In genomic region chr16:50303041-50303604, GRCh38 we compare ENCODE assay signal across 1 cellular context.
TF ChIP-seq lines count a peak whose summit lies in the region.

No MANE protein-coding gene starts in this region.

TF ChIP-seq in IMR-90, 13 proteins besides CTCF, POLR2A, EP300 and RAD21 (continued from another document):
- TF ChIP-seq USF2 (IDR thresholded peaks at IDR 0.05; ENCODE audit: low read depth, low read length) (no peak), CEBPB (IDR thresholded peaks at IDR 0.05; ENCODE audit: low read depth, low read length) (no peak), RCOR1 (IDR thresholded peaks at IDR 0.05; ENCODE audit: insufficient replicate concordance, low read length) (no peak), NFE2L2 (IDR thresholded peaks at IDR 0.05; ENCODE audit: low read depth, low read length) (no peak), SMC3 (IDR thresholded peaks at IDR 0.05; ENCODE audit: low read depth, low read length) (no peak), BHLHE40 (IDR thresholded peaks at IDR 0.05; ENCODE audit: low read depth, low read length) (no peak), CHD1 (IDR thresholded peaks at IDR 0.05; ENCODE audit: low read depth, low read length) (no peak), MAFK (IDR thresholded peaks at IDR 0.05; ENCODE audit: low read depth, low read length) (no peak), MXI1 (IDR thresholded peaks at IDR 0.05; ENCODE audit: borderline replicate concordance, low read depth, low read length) (no peak), RFX5 (IDR thresholded peaks at IDR 0.05; ENCODE audit: low read depth, low read length) (no peak), ELK1 (IDR thresholded peaks at IDR 0.05; ENCODE audit: borderline replicate concordance, low read depth, low read length) (no peak)
